1 cellular context compared by ENCODE assay signal in the genomic region with DNA sequence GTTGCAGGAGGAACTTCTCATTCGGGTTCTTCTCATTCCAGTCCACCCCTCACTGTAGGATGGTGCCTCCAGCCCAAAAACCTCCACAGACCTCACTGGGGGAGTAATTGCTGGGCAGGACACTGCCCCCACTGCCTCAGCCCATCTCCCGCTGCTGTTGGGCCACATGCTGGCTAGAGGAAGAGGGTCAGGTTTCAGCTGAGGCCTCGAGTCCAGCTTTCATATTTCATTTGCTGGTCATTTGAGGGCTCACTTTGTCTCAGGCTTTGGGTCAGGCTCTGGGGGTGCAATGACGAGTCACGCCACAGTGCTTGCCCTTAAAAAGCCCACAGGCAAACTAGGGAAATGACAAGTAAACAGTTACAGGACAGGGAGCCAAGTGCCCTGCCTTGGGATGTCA.
TF ChIP-seq lines count a peak whose summit lies in the region.

No MANE protein-coding gene starts in this region.

TF ChIP-seq in IMR-90, 13 proteins besides CTCF, POLR2A, EP300 and RAD21:
- no peak for TF ChIP-seq RCOR1 (IDR thresholded peaks at IDR 0.05; ENCODE audit: insufficient replicate concordance, low read length)
- no peak for TF ChIP-seq NFE2L2 (IDR thresholded peaks at IDR 0.05; ENCODE audit: low read depth, low read length)
- TF ChIP-seq SMC3 (IDR thresholded peaks at IDR 0.05; ENCODE audit: low read depth, low read length): no peak
- TF ChIP-seq MAFK (IDR thresholded peaks at IDR 0.05; ENCODE audit: low read depth, low read length): no peak
- TF ChIP-seq CEBPB (IDR thresholded peaks at IDR 0.05; ENCODE audit: low read depth, low read length): no peak
- TF ChIP-seq, protein P1, sequence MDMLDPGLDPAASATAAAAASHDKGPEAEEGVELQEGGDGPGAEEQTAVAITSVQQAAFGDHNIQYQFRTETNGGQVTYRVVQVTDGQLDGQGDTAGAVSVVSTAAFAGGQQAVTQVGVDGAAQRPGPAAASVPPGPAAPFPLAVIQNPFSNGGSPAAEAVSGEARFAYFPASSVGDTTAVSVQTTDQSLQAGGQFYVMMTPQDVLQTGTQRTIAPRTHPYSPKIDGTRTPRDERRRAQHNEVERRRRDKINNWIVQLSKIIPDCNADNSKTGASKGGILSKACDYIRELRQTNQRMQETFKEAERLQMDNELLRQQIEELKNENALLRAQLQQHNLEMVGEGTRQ (IDR thresholded peaks at IDR 0.05; ENCODE audit: low read depth, low read length): no peak
- TF ChIP-seq MXI1 (IDR thresholded peaks at IDR 0.05; ENCODE audit: borderline replicate concordance, low read depth, low read length): no peak
- TF ChIP-seq, protein P2, sequence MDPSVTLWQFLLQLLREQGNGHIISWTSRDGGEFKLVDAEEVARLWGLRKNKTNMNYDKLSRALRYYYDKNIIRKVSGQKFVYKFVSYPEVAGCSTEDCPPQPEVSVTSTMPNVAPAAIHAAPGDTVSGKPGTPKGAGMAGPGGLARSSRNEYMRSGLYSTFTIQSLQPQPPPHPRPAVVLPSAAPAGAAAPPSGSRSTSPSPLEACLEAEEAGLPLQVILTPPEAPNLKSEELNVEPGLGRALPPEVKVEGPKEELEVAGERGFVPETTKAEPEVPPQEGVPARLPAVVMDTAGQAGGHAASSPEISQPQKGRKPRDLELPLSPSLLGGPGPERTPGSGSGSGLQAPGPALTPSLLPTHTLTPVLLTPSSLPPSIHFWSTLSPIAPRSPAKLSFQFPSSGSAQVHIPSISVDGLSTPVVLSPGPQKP (IDR thresholded peaks at IDR 0.05; ENCODE audit: borderline replicate concordance, low read depth, low read length): no peak
